ENCODE assay signal across 8 cellular contexts in the genomic region with DNA sequence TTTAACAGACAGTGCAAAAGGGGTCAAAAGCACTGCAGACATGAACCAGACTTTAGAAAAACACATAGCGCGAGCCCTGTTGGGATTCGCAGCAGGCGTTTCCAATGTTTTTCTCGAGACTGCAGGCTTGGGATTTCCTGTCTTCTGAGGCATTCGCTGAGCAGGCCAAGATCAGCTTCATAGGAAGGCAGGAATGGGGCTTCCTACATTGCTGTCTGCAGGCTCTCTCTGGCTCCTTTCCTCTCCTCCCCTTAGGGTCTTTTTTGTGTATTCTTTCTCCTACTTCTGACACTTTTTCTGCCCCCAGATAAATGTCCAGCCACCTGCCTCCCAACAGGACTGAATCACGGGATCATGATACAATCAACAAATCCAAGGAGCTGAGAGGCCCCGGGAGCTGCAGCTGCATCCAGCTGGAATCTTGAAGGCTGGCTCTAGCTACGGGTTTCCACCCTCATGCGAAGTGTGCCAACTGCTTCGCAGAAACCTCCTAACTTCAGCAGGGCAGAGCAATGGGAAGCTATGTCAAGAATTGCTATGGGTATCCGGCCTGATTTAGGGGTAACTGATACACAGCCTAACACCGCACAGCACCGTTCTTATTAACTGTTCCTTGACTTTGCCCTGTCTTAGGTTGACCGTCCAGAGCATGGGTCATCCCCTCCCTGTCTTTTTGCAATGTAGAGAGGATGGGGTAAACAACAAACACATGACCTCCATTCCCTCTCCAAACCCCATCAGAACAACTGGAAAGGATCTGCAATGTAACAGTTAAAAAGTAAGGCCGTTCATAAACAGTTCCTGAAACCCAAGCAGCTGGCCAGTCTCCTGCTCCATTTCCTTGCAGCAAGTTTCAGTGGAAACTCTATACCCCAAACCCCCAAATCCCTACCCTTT. TPM values are rescaled to one million over a fixed set of nuclear protein-coding genes. Genes with fewer than 3 reads are reported as not detected.
DNase-seq lines count a peak whose midpoint lies in the region; ATAC-seq, FAIRE-seq and TF ChIP-seq lines count a peak whose summit lies in the region.

No MANE protein-coding gene starts in this region.

- H3K9me3 Mint-ChIP-seq in activated CD8-positive, alpha-beta memory T cell treated with anti-CD3 and anti-CD28 coated beads, Interleukin-2, amount 10 ng/mL, durations not matched to agents 7 days and 5 days (ENCODE audit: low read depth), result no peaks in the 10 kb centered on the region

- H3K4me3 ChIP-seq in AG04450 (ENCODE audit: low read depth, low read length), result peak overlapping the region; percentile 37
- H3K4me3 ChIP-seq in adipocyte (ENCODE audit: low read length), result peak overlapping the region; percentile 55
- no peak overlapping the region for H3K4me3 ChIP-seq in heart right ventricle
- no peak overlapping the region for H3K4me3 ChIP-seq in pancreas

- ATAC-seq in heart right ventricle, result peak; percentile 57 to 75 (median 64)
- peak; percentile 43 to 63 (median 50) for ATAC-seq in pancreas
- no peak for ATAC-seq in GM21526 (IDR thresholded peaks at IDR 0.05; ENCODE audit: low FRiP score, unreplicated experiment)
- ATAC-seq in activated CD8-positive, alpha-beta memory T cell treated with anti-CD3 and anti-CD28 coated beads, Interleukin-2, amount 10 ng/mL, durations not matched to agents 7 days and 5 days, result no peak

- no peak overlapping the region for H3K4me3 Mint-ChIP-seq in activated CD8-positive, alpha-beta memory T cell treated with anti-CD3 and anti-CD28 coated beads, Interleukin-2, amount 10 ng/mL, durations not matched to agents 7 days and 5 days

- H3K36me3 ChIP-seq in adipocyte (ENCODE audit: control insufficient read depth, insufficient read depth, low read length, severe bottlenecking) (peaks cover 20% of the 10 kb centered on the region), heart right ventricle (peaks cover 0 to 18% (median 7%) of the 10 kb centered on the region in 9 donors), pancreas (no peaks in the 10 kb centered on the region)

- no peaks in the 10 kb centered on the region for H3K9me3 ChIP-seq in AG04450 (ENCODE audit: control insufficient read depth, insufficient read depth, low read length)
- H3K9me3 ChIP-seq in adipocyte (ENCODE audit: control insufficient read depth, low read length), result no peaks in the 10 kb centered on the region
- no peaks in the 10 kb centered on the region for H3K9me3 ChIP-seq in heart right ventricle
- H3K9me3 ChIP-seq in pancreas, result no peaks in the 10 kb centered on the region

- H3K27ac ChIP-seq in AG04450 (ENCODE audit: low read depth, low read length) (peak overlapping the region; percentile 96), heart right ventricle (peak overlapping the region in 8 of 10 donors; percentile 10 to 81 (median 54)), pancreas (peak overlapping the region in 1 of 4 donors; percentile 18)

- FAIRE-seq in pancreas (lab: Jason Lieb, UNC), result no peak

- POLR2A ChIA-PET in AG04450 (lab: Yijun Ruan, JAX), result interaction anchor here (0.7 to 3.2 kb wide), 17 partner anchors 19 to 285 kb away, joined by 3 to 29 read pairs (median 5); a partner anchor contains a TSS

- intact Hi-C loops in heart right ventricle (cut with DNase I), result loop anchor here in 3 of 10 donors (5.0 to 10.0 kb wide), 3 partner anchors 40 to 432 kb away; a partner anchor contains a TSS
- intact Hi-C loops in pancreas (cut with DNase I), result no loop called here

- H3K4me1 ChIP-seq in adipocyte (ENCODE audit: control insufficient read depth, insufficient read depth, low read length), result peaks cover 42% of the 10 kb centered on the region
- peaks cover 3 to 55% (median 30%) of the 10 kb centered on the region in 9 donors for H3K4me1 ChIP-seq in heart right ventricle
- H3K4me1 ChIP-seq in pancreas, result peaks cover 7 to 16% (median 10%) of the 10 kb centered on the region in 3 donors

- 39 to 45% methylated on average over 16 of the region's 16 CpGs for WGBS in heart right ventricle, 2 donors
- WGBS in pancreas, 2 donors, result 38 to 39% methylated on average over 16 of the region's 16 CpGs

- H3K36me3 Mint-ChIP-seq in activated CD8-positive, alpha-beta memory T cell treated with anti-CD3 and anti-CD28 coated beads, Interleukin-2, amount 10 ng/mL, durations not matched to agents 7 days and 5 days, result peaks cover 2% of the 10 kb centered on the region

- CTCF ChIA-PET in AG04450 (lab: Charles Lee), result interaction anchor here (0.5 to 3.9 kb wide), 13 partner anchors 19 to 432 kb away, joined by 3 to 23 read pairs (median 4); no protein-coding TSS in a partner anchor
- CTCF ChIA-PET in activated CD8-positive, alpha-beta memory T cell treated with anti-CD3 and anti-CD28 coated beads, Interleukin-2, amount 10 ng/mL, durations not matched to agents 7 days and 5 days (lab: Charles Lee), result interaction anchor here (1.2 to 3.5 kb wide), 7 partner anchors 13 to 327 kb away, joined by 3 to 26 read pairs (median 9); a partner anchor contains a TSS

- H3K27ac Mint-ChIP-seq in activated CD8-positive, alpha-beta memory T cell treated with anti-CD3 and anti-CD28 coated beads, Interleukin-2, amount 10 ng/mL, durations not matched to agents 7 days and 5 days, result no peak overlapping the region

- DNase-seq in AG04450 (ENCODE audit: low read depth, low spot score) (peak; percentile 86), adipocyte (ENCODE audit: low read depth) (peak; percentile 76), heart right ventricle (peak; percentile 56 to 58), pancreas (peak in 5 of 6 donors; percentile 36 to 49 (median 39)), LoVo (ENCODE audit: low spot score) (no peak), GDM1 (lab: John Stamatoyannopoulos, UW) (no peak)
- no peak for DNase-seq in activated CD8-positive, alpha-beta memory T cell treated with anti-CD3 and anti-CD28 coated beads, Interleukin-2, amount 10 ng/mL, durations not matched to agents 7 days and 5 days

- H3K27me3 ChIP-seq in AG04450 (ENCODE audit: control insufficient read depth, insufficient read depth, low read length) (no peaks in the 10 kb centered on the region), adipocyte (replicated peaks; ENCODE audit: control insufficient read depth, insufficient read depth, low read length) (no peaks in the 10 kb centered on the region), heart right ventricle (no peaks in the 10 kb centered on the region), pancreas (no peaks in the 10 kb centered on the region)

- H3K27me3 Mint-ChIP-seq in activated CD8-positive, alpha-beta memory T cell treated with anti-CD3 and anti-CD28 coated beads, Interleukin-2, amount 10 ng/mL, durations not matched to agents 7 days and 5 days, result no peaks in the 10 kb centered on the region

- TF ChIP-seq CTCF in AG04450 (IDR thresholded peaks at IDR 0.05; ENCODE audit: low read depth, low read length) (no peak), heart right ventricle (IDR thresholded peaks at IDR 0.05) (no peak), pancreas (IDR thresholded peaks at IDR 0.05) (no peak)

- peak overlapping the region; percentile 65 for H3K9ac ChIP-seq in adipocyte (ENCODE audit: low read length)

- peaks cover 23% of the 10 kb centered on the region for H3K4me1 Mint-ChIP-seq in activated CD8-positive, alpha-beta memory T cell treated with anti-CD3 and anti-CD28 coated beads, Interleukin-2, amount 10 ng/mL, durations not matched to agents 7 days and 5 days

RNA-seq across cellular contexts. Expression of a gene that starts 31.6 kb away (rescaled TPM):
- polyA plus RNA-seq in AG04450 (2011; rRNA removed) (109 and 150 TPM in 2 replicates), heart right ventricle (10 to 100 TPM; 29.0 to 55.5 TPM), pancreas (10 to 100 TPM; 34.2 to 38.4 TPM)
- 96.3 and 104 TPM in 2 replicates for polyA minus RNA-seq in AG04450 (2011; rRNA and poly(A)+ RNA removed)
- total RNA-seq in heart right ventricle (10 to 100 TPM; 41.6 to 59.1 (median 47.3) TPM), pancreas (10 to 100 TPM; 20.5 to 35.7 (median 27.2) TPM)
- total RNA-seq in activated CD8-positive, alpha-beta memory T cell treated with anti-CD3 and anti-CD28 coated beads, Interleukin-2, amount 10 ng/mL, durations not matched to agents 7 days and 5 days, result 100 to 1,000 TPM; 178 to 192 TPM

RNA-seq across cellular contexts. Expression of a gene that starts 31.8 kb away (rescaled TPM):
- polyA plus RNA-seq in AG04450 (2011; rRNA removed), result 9.9 and 13.5 TPM in 2 replicates
- 8.7 and 11.0 TPM in 2 replicates for polyA minus RNA-seq in AG04450 (2011; rRNA and poly(A)+ RNA removed)
- 10 to 100 TPM in 8 of 10 donors, 1 to 10 TPM in 2; 9.7 to 16.0 (median 12.9) TPM for total RNA-seq in heart right ventricle
- 10 to 100 TPM in 1 of 2 donors, 1 to 10 TPM in 1; 6.0 to 14.1 TPM for polyA plus RNA-seq in heart right ventricle
- 1 to 10 TPM; 4.0 to 7.4 (median 6.1) TPM for total RNA-seq in pancreas
- 1 to 10 TPM; 6.1 to 7.6 TPM for polyA plus RNA-seq in pancreas
- 10 to 100 TPM; 46.6 to 50.7 TPM for total RNA-seq in activated CD8-positive, alpha-beta memory T cell treated with anti-CD3 and anti-CD28 coated beads, Interleukin-2, amount 10 ng/mL, durations not matched to agents 7 days and 5 days

Comparison
In these comparisons a context has a peak if more than half of its experiments do, and no peak if none do; other contexts are left out.
1. DNase-seq: peak in AG04450 (single experiment), adipocyte (single experiment), heart right ventricle (2 of 2) and pancreas (5 of 6); none in LoVo (single experiment), activated CD8-positive, alpha-beta memory T cell treated with anti-CD3 and anti-CD28 coated beads, Interleukin-2, amount 10 ng/mL, durations not matched to agents 7 days and 5 days (single experiment) and GDM1 (single experiment).
2. H3K4me3 ChIP-seq: peak in AG04450 (single experiment) and adipocyte (single experiment); none in heart right ventricle (0 of 10) and pancreas (0 of 4).
3. ATAC-seq: peak in heart right ventricle (8 of 8) and pancreas (4 of 4); none in GM21526 (single experiment) and activated CD8-positive, alpha-beta memory T cell treated with anti-CD3 and anti-CD28 coated beads, Interleukin-2, amount 10 ng/mL, durations not matched to agents 7 days and 5 days (single experiment).